In the genomic region with DNA sequence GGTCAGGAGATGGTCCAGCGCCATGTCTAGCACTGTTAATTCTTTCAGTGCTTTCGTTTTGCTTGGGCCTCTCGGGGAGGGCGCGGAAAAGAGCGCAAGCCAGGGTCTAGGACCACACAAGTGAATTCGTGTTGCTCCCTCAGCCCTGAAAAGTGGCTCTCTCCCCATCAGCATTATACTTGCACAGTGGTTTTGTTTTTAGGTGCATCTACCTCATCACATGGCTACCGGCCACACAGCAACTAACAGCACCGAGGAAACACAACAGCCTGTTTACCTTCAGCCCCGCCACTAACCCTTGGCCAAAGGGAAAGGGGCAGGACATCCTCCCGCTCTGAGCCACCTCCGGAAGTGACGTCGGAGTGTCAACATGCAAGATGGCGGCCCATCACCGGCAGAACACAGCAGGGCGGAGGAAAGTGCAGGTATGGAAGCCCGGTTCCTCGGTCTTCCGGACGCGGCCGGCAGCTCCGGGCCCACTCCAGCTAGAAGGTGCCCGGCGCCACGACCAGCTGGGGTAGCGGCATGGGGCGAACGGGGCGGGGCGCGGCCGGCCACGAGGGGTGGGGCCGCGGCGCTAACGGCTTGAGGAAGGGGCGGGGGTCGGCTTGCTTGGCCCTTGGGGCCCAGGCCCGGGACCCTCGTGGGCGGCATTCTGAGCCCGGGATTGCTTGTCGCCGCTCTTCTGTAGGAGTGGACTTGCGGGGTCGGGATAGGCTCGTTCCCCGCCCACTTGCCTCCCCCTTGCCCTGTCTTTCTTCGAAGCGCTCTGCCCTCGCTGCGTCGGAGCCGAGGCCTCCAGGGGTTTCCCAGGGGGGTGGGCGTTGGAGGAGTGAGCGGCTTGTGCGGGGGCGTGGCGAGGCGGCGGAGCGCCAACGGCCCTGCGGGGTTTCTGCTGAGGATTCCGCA, we compare ENCODE assay signal across 8 cellular contexts.
DNase-seq lines count a peak whose midpoint lies in the region; ATAC-seq and TF ChIP-seq lines count a peak whose summit lies in the region.

A gene (minus strand): TSS at position 296 of the 909 bp plus-strand sequence. CDS start 101,582 bp downstream, outside the sequence.
A gene (plus strand): TSS at position 368 of the 909 bp plus-strand sequence. CDS start 10 bp downstream, at position 378.

- peaks cover 4% of the 10 kb centered on the region; the same call in 1 of the 2 replicates for H3K79me2 ChIP-seq in OCI-LY1 (ENCODE audit: insufficient read depth, low read length)

- peak within 1 kb of the TSS; percentile 93 for H2AFZ ChIP-seq in OCI-LY1 (ENCODE audit: low read length)

- H3K27me3 ChIP-seq in OCI-LY1 (ENCODE audit: insufficient read depth, low read length), result no peaks in the 10 kb centered on the region

- ATAC-seq in GM21526 (IDR thresholded peaks at IDR 0.05; ENCODE audit: low FRiP score, unreplicated experiment), result peak; percentile 98

- no peak for TF ChIP-seq CTCF in OCI-LY1 (IDR thresholded peaks at IDR 0.05; ENCODE audit: low read length)
- TF ChIP-seq CTCF in epithelial cell of esophagus (IDR thresholded peaks at IDR 0.05; ENCODE audit: insufficient read depth, low read depth, low read length, missing control alignments), result no peak

- H3K4me3 ChIP-seq in OCI-LY1 (ENCODE audit: low read depth, low read length, poor library complexity, severe bottlenecking) (peak within 1 kb of the TSS; percentile 92), epithelial cell of esophagus (ENCODE audit: low read length) (peak within 1 kb of the TSS; percentile 84)

- H3F3A ChIP-seq in OCI-LY1 (ENCODE audit: insufficient read depth, low read length), result no peaks in the 10 kb centered on the region

- H3K4me1 ChIP-seq in OCI-LY1 (ENCODE audit: insufficient read depth, low read length, severe bottlenecking), result peaks cover 23% of the 10 kb centered on the region

- H3K9me3 ChIP-seq in OCI-LY1 (ENCODE audit: low read length), result no peaks in the 10 kb centered on the region

- no peaks in the 10 kb centered on the region for H3K9me2 ChIP-seq in OCI-LY1 (ENCODE audit: low read depth, low read length)

- DNase-seq in DMS 273 (lab: John Stamatoyannopoulos, UW; ENCODE audit: unreplicated experiment) (peak; percentile 93), HuH-7 (ENCODE audit: low spot score) (peak; percentile 95), activated T-cell treated with anti-CD3 and anti-CD28 coated beads for 24 hours (ENCODE audit: low read depth) (peak; percentile 89), epithelial cell of esophagus (ENCODE audit: low read depth) (peak; percentile 95), middle frontal gyrus (ENCODE audit: extremely low spot score, low spot score) (peak; percentile 91)
- peak; percentile 82 to 87 for DNase-seq in stimulated activated CD8-positive, alpha-beta memory T cell treated with anti-CD3 and anti-CD28 coated beads, Interleukin-2, amount 100 ng/mL, for 1 hour (ENCODE audit: low read depth in 2 of 2)

- H3K9ac ChIP-seq in OCI-LY1 (ENCODE audit: low read length), result peak within 1 kb of the TSS; percentile 90

- no peaks in the 10 kb centered on the region for H4K20me1 ChIP-seq in OCI-LY1 (ENCODE audit: insufficient read depth, low read length)

- no peaks in the 10 kb centered on the region for H3K36me3 ChIP-seq in OCI-LY1 (ENCODE audit: insufficient read depth, low read length)

- peak within 1 kb of the TSS; percentile 94 for H3K4me2 ChIP-seq in OCI-LY1 (ENCODE audit: low read length)

- peak within 1 kb of the TSS; percentile 51 for H3K27ac ChIP-seq in OCI-LY1 (ENCODE audit: low read depth, low read length, poor library complexity, severe bottlenecking)

Comparison
In these comparisons a context has a peak if more than half of its experiments do, and no peak if none do; other contexts are left out.
1. Peak in every context shown above with its lines: DNase-seq, ATAC-seq, H3K4me3 ChIP-seq and H3K27ac ChIP-seq.